In the genomic region with DNA sequence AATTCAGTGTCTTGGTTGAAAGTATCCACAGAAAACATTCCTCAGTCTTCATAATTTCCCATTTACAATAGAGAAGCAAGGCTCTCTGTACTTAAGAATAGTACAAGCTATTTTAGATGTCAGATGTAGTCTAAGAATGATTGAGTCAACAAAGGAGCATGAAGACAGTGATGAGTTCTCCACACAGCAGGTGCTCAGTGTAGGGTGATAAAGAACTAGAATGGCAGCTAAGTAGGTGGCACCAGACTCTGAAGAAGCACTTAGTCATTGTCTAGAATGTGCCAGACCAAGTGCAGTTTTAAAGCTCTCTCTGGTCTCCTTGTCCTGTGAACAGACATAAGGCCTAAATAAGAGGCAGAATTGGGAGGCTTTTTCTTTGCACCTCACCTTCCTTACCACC, we compare ENCODE assay signal across 15 cellular contexts.
A peak's percentile ranks its signal among the peaks of the same experiment; 100 is the strongest.
DNase-seq lines count a peak whose midpoint lies in the region; ATAC-seq and TF ChIP-seq lines count a peak whose summit lies in the region.
"Had no signal": no experiment of that assay in that cellular context is flagged by ENCODE, and none has a peak within 500 bp of the region (broad histone marks: within the 10 kb centered on the region; RNA-seq: fewer than 3 reads in every experiment).

No MANE protein-coding gene starts in this region.

- ATAC-seq in lower lobe of right lung, result no peak
- no peak for ATAC-seq in GM18909 (IDR thresholded peaks at IDR 0.05; ENCODE audit: poor library complexity, unreplicated experiment)

- CTCF ChIA-PET in Caco-2 (lab: Charles Lee) (no interaction called here), GM10248 (lab: Yijun Ruan, JAX) (no interaction called here)

- H3K27me3 ChIP-seq in lower lobe of right lung (ENCODE audit: low read depth) (no peaks in the 10 kb centered on the region), Caco-2 (replicated peaks; ENCODE audit: control insufficient read depth, insufficient read depth, low read length) (no peaks in the 10 kb centered on the region)

- no peaks in the 10 kb centered on the region for H3K9me3 ChIP-seq in lower lobe of right lung
- no peaks in the 10 kb centered on the region for H3K9me3 ChIP-seq in Caco-2
- H3K9me3 ChIP-seq: HAP-1 had no signal

- no peak overlapping the region for H3K27ac Mint-ChIP-seq in Caco-2 (ENCODE audit: unreplicated experiment)
- H3K27ac Mint-ChIP-seq: CD4-positive, alpha-beta T cell had no signal

- no peak overlapping the region for H3K27ac ChIP-seq in lower lobe of right lung
- H3K27ac ChIP-seq: C4-2B, GM23248 had no signal

- H3K27me3 Mint-ChIP-seq in Caco-2 (ENCODE audit: insufficient read depth, unreplicated experiment), result peaks cover 8% of the 10 kb centered on the region
- H3K27me3 Mint-ChIP-seq: CD4-positive, alpha-beta T cell had no signal

- BruUV-seq in Caco-2 (replicated peaks; lab: Mats Ljungman, UMichigan), result no TSS peak

- no peaks in the 10 kb centered on the region for H3K4me1 Mint-ChIP-seq in Caco-2 (ENCODE audit: low read depth, unreplicated experiment)

- intact Hi-C loops in head of caudate nucleus (cut with DNase I), result no loop called here
- intact Hi-C loops in lower lobe of right lung (cut with DNase I), result no loop called here
- intact Hi-C loops in Caco-2 (cut with micrococcal nuclease; ENCODE audit: unreplicated experiment), result no loop called here

- no peaks in the 10 kb centered on the region for H3K36me3 ChIP-seq in lower lobe of right lung
- H3K36me3 ChIP-seq in Caco-2 (ENCODE audit: control insufficient read depth, insufficient read depth, low read length), result no peaks in the 10 kb centered on the region
- H3K36me3 ChIP-seq: HAP-1 had no signal

- TF ChIP-seq CTCF in lower lobe of right lung (IDR thresholded peaks at IDR 0.05) (no peak), Caco-2 (IDR thresholded peaks at IDR 0.05; ENCODE audit: insufficient read depth in 1 of 2, low read depth in 1 of 2, low read length in 1 of 2, severe bottlenecking in 1 of 2, unreplicated experiment in 1 of 2) (no peak), GM10248 (IDR thresholded peaks at IDR 0.05; ENCODE audit: control extremely low read depth, extremely low read depth, low read depth, missing control alignments) (no peak)

- H3K4me1 ChIP-seq in lower lobe of right lung (no peaks in the 10 kb centered on the region), Caco-2 (no peaks in the 10 kb centered on the region)
- H3K4me1 ChIP-seq: HAP-1 had no signal

- DNase-seq in NCI-H187 treated with DMSO at 0.1 percent for 48 hours (lab: John Stamatoyannopoulos, UW), result peak; percentile 63
- DNase-seq in head of caudate nucleus, result peak in 27 of 42 donors; percentile 6 to 83 (median 30)
- DNase-seq in putamen (ENCODE audit: low spot score), result peak; percentile 43
- DNase-seq in lower lobe of right lung, result no peak
- DNase-seq in Caco-2, result no peak
- DNase-seq in GM10248 (ENCODE audit: extremely low spot score), result no peak
- DNase-seq: ACHN; CD4-positive, alpha-beta T cell; DMS153; DND-41; EL; GM23248 had no signal

- no peaks in the 10 kb centered on the region for H3K36me3 Mint-ChIP-seq in Caco-2 (ENCODE audit: insufficient read depth, unreplicated experiment)

- no peak overlapping the region for H3K4me3 ChIP-seq in lower lobe of right lung
- no peak overlapping the region for H3K4me3 ChIP-seq in Caco-2 (ENCODE audit: low read depth, low read length)
- H3K4me3 ChIP-seq: GM23248, HAP-1 had no signal

- POLR2A ChIA-PET in Caco-2 (lab: Charles Lee) (no interaction called here), GM10248 (lab: Yijun Ruan, JAX) (no interaction called here)

- no peak overlapping the region for H3K4me3 Mint-ChIP-seq in Caco-2 (ENCODE audit: unreplicated experiment)
- H3K4me3 Mint-ChIP-seq: CD4-positive, alpha-beta T cell had no signal

- no peaks in the 10 kb centered on the region for H3K9me3 Mint-ChIP-seq in Caco-2 (ENCODE audit: unreplicated experiment)
- H3K9me3 Mint-ChIP-seq: CD4-positive, alpha-beta T cell had no signal

Comparison
In these comparisons a context has a peak if more than half of its experiments do, and no peak if none do; other contexts are left out.
1. DNase-seq: peak in NCI-H187 treated with DMSO at 0.1 percent for 48 hours (single experiment), head of caudate nucleus (27 of 42) and putamen (single experiment); none in lower lobe of right lung (single experiment), Caco-2 (0 of 2) and GM10248 (single experiment).